ENCODE assay signal across 29 cellular contexts in genomic region chr3:64080839-64081630, GRCh38.
"Had no signal": no experiment of that assay in that cellular context is flagged by ENCODE, and none has a peak within 500 bp of the region (broad histone marks: within the 10 kb centered on the region; RNA-seq: fewer than 3 reads in every experiment).

No MANE protein-coding gene starts in this region.

- H3K4me1 ChIP-seq: body of pancreas, breast epithelium, Peyer's patch had no signal

- ATAC-seq: activated CD4-positive, CD25-positive, alpha-beta regulatory T cell treated with anti-CD3 and anti-CD28 coated beads, Interleukin-2, amount 50 U/mL, for 24 hours; activated CD8-positive, alpha-beta T cell treated with anti-CD3 and anti-CD28 coated beads, Interleukin-2, amount 10 ng/mL, durations not matched to agents 7 days and 5 days; body of pancreas; PC-3; WTC11 had no signal

- H3K9ac ChIP-seq: SK-N-SH had no signal

- H3K4me2 ChIP-seq: SK-N-SH had no signal

- H3K27ac Mint-ChIP-seq: activated CD4-positive, alpha-beta T cell treated with anti-CD3 and anti-CD28 coated beads, Interleukin-2, amount 10 ng/mL, durations not matched to agents 24 days and 14 days; activated CD8-positive, alpha-beta T cell treated with anti-CD3 and anti-CD28 coated beads, Interleukin-2, amount 10 ng/mL, durations not matched to agents 7 days and 5 days; activated naive CD4-positive, alpha-beta T cell treated with anti-CD3 and anti-CD28 coated beads, Interleukin-2, amount 50 U/mL, for 24 hours; IgD-negative memory B cell; T-helper 1 cell treated with Interleukin-12 subunit alpha and Interleukin-12 subunit beta and Interleukin-4 antibody, amounts not matched to agents 30 μg/mL and 1 μg/mL, for 36 hours; T-helper 2 cell treated with Interferon-gamma antibody and Interleukin-4, amounts not matched to agents 5 μg/mL and 100 μg/mL, for 36 hours; WTC11 had no signal

- DNase-seq: activated CD4-positive, alpha-beta T cell treated with anti-CD3 and anti-CD28 coated beads, Interleukin-2, amount 10 ng/mL, durations not matched to agents 24 days and 14 days; activated CD4-positive, alpha-beta T cell treated with anti-CD3 and anti-CD28 coated beads, Interleukin-2, amount 50 U/mL, for 4 hours; activated CD8-positive, alpha-beta T cell treated with anti-CD3 and anti-CD28 coated beads, Interleukin-2, amount 10 ng/mL, durations not matched to agents 7 days and 5 days; activated effector memory CD4-positive, alpha-beta T cell treated with anti-CD3 and anti-CD28 coated beads, Interleukin-2, amount 50 U/mL, for 16 hours; activated naive CD4-positive, alpha-beta T cell; adrenal gland; body of pancreas; Karpas-422; KBM-7; NCI-H1105; NCI-H1417 treated with DMSO at 0.1 percent for 48 hours; NCI-H1694; NCI-H2029; NCI-H345; NCI-H524 treated with DMSO at 0.1 percent for 48 hours; NK-92 treated with Interleukin-12 subunit alpha and Interleukin-12 subunit beta, amount 100 ng/mL, for 24 hours; PC-3; Peyer's patch; RPMI8226; SHP77 treated with DMSO at 0.1 percent for 48 hours; SK-N-SH had no signal

- H3K27me3 ChIP-seq: adrenal gland, body of pancreas, breast epithelium, Peyer's patch, SJSA1 had no signal

- H3K36me3 ChIP-seq: adrenal gland, breast epithelium, Peyer's patch, SJSA1 had no signal

- H3K4me1 Mint-ChIP-seq: activated CD4-positive, alpha-beta T cell treated with anti-CD3 and anti-CD28 coated beads, Interleukin-2, amount 10 ng/mL, durations not matched to agents 24 days and 14 days; activated naive CD4-positive, alpha-beta T cell treated with anti-CD3 and anti-CD28 coated beads, Interleukin-2, amount 50 U/mL, for 24 hours; IgD-negative memory B cell had no signal

- H3K4me3 ChIP-seq: adrenal gland, body of pancreas, breast epithelium, Peyer's patch, SJSA1 had no signal

- H3K36me3 Mint-ChIP-seq: activated naive CD4-positive, alpha-beta T cell treated with anti-CD3 and anti-CD28 coated beads, Interleukin-2, amount 50 U/mL, for 24 hours; IgD-negative memory B cell; WTC11 had no signal

- H3K9me3 ChIP-seq: adrenal gland, body of pancreas, breast epithelium, Peyer's patch, SJSA1, SK-N-SH had no signal

- H3K4me3 Mint-ChIP-seq: activated CD4-positive, alpha-beta T cell treated with anti-CD3 and anti-CD28 coated beads, Interleukin-2, amount 10 ng/mL, durations not matched to agents 24 days and 14 days; activated CD8-positive, alpha-beta T cell treated with anti-CD3 and anti-CD28 coated beads, Interleukin-2, amount 10 ng/mL, durations not matched to agents 7 days and 5 days; activated naive CD4-positive, alpha-beta T cell treated with anti-CD3 and anti-CD28 coated beads, Interleukin-2, amount 50 U/mL, for 24 hours; IgD-negative memory B cell; T-helper 1 cell treated with Interleukin-12 subunit alpha and Interleukin-12 subunit beta and Interleukin-4 antibody, amounts not matched to agents 30 μg/mL and 1 μg/mL, for 36 hours; T-helper 2 cell treated with Interferon-gamma antibody and Interleukin-4, amounts not matched to agents 5 μg/mL and 100 μg/mL, for 36 hours; WTC11 had no signal

- H3K27me3 Mint-ChIP-seq: IgD-negative memory B cell had no signal

- H3K9me3 Mint-ChIP-seq: activated CD4-positive, alpha-beta T cell treated with anti-CD3 and anti-CD28 coated beads, Interleukin-2, amount 10 ng/mL, durations not matched to agents 24 days and 14 days; activated naive CD4-positive, alpha-beta T cell treated with anti-CD3 and anti-CD28 coated beads, Interleukin-2, amount 50 U/mL, for 24 hours; T-helper 1 cell treated with Interleukin-12 subunit alpha and Interleukin-12 subunit beta and Interleukin-4 antibody, amounts not matched to agents 30 μg/mL and 1 μg/mL, for 36 hours; T-helper 2 cell treated with Interferon-gamma antibody and Interleukin-4, amounts not matched to agents 5 μg/mL and 100 μg/mL, for 36 hours had no signal

- H3K27ac ChIP-seq: adrenal gland, body of pancreas, breast epithelium, Peyer's patch, SJSA1 had no signal
